In genomic region chr15:39580630-39581500, GRCh38 we compare ENCODE assay signal across 8 cellular contexts. TPM values are rescaled to one million over a fixed set of nuclear protein-coding genes. Genes with fewer than 3 reads are reported as not detected.
DNase-seq lines count a peak whose midpoint lies in the region; ATAC-seq and TF ChIP-seq lines count a peak whose summit lies in the region.

THBS1 (plus strand) TSS chr15:39581079; CDS start chr15:39581858, 779 bp downstream.

- DNase-seq in WERI-Rb-1, result no peak
- peak; percentile 91 for DNase-seq in colonic mucosa
- peak; percentile 81 to 87 for DNase-seq in left colon
- peak; percentile 39 for DNase-seq in stimulated activated CD4-positive, alpha-beta T cell treated with anti-CD3 and anti-CD28 coated beads, Interleukin-2, amount 100 ng/mL, for 4 hours (ENCODE audit: low read depth)
- DNase-seq in GDM1 (lab: John Stamatoyannopoulos, UW), result no peak

- H3K4me1 ChIP-seq in colonic mucosa, result no peaks in the 10 kb centered on the region

- H3K9me3 ChIP-seq in WERI-Rb-1 (ENCODE audit: severe bottlenecking) (no peaks in the 10 kb centered on the region), colonic mucosa (no peaks in the 10 kb centered on the region)

- intact Hi-C loops in colonic mucosa (cut with DNase I) (loop anchor here (2.0 to 5.0 kb wide), 2 partner anchors 268 to 454 kb away; no protein-coding TSS in a partner anchor), left colon (cut with DNase I, micrococcal nuclease) (loop anchor here in 1 of 2 donors (5.0 to 10.0 kb wide), 3 partner anchors 266 to 764 kb away; no protein-coding TSS in a partner anchor)

- H3K27ac ChIP-seq in WERI-Rb-1, result no peak within 1 kb of the TSS
- H3K27ac ChIP-seq in colonic mucosa, result peak within 1 kb of the TSS; percentile 88

- H3K36me3 ChIP-seq in WERI-Rb-1, result no peaks in the 10 kb centered on the region
- H3K36me3 ChIP-seq in colonic mucosa, result no peaks in the 10 kb centered on the region

- H3K27me3 ChIP-seq in WERI-Rb-1 (ENCODE audit: insufficient read depth, low read depth, severe bottlenecking) (peaks cover 81% of the 10 kb centered on the region), colonic mucosa (no peaks in the 10 kb centered on the region)

- H3K4me3 ChIP-seq in GM12875 (ENCODE audit: low read depth, low read length), result peak within 1 kb of the TSS; percentile 28
- peak within 1 kb of the TSS; percentile 31 for H3K4me3 ChIP-seq in WERI-Rb-1 (ENCODE audit: low read depth, low read length)
- peak within 1 kb of the TSS; percentile 62 for H3K4me3 ChIP-seq in colonic mucosa

- ATAC-seq in HG03159 (IDR thresholded peaks at IDR 0.05; ENCODE audit: unreplicated experiment) (peak; percentile 19), left colon (peak; percentile 65), HG03097 (IDR thresholded peaks at IDR 0.05; ENCODE audit: low FRiP score, unreplicated experiment) (no peak)

- TF ChIP-seq CTCF in GM12875 (IDR thresholded peaks at IDR 0.05; ENCODE audit: borderline replicate concordance, insufficient read depth, low read depth, low read length) (no peak), WERI-Rb-1 (IDR thresholded peaks at IDR 0.05; ENCODE audit: low read depth, low read length) (no peak), colonic mucosa (IDR thresholded peaks at IDR 0.05) (no peak)

- H3K9ac ChIP-seq in colonic mucosa (ENCODE audit: low read depth in 2 of 2, low read length in 2 of 2), result peak within 1 kb of the TSS; percentile 75 to 89

RNA-seq across cellular contexts. Expression of gene THBS1, which starts in this region (rescaled TPM):
- total RNA-seq in colonic mucosa, result 100 to 1,000 TPM; 162 to 390 TPM
- 100 to 1,000 TPM; 174 to 181 TPM for total RNA-seq in left colon

Comparison
In these comparisons a context has a peak if more than half of its experiments do, and no peak if none do; other contexts are left out.
1. DNase-seq: peak in colonic mucosa (single experiment), left colon (2 of 2) and stimulated activated CD4-positive, alpha-beta T cell treated with anti-CD3 and anti-CD28 coated beads, Interleukin-2, amount 100 ng/mL, for 4 hours (single experiment); none in WERI-Rb-1 (single experiment) and GDM1 (single experiment).
2. Peak in every context shown above with its lines, with median percentiles within 50 percentile points of each other: H3K4me3 ChIP-seq.